Comparison of ENCODE assay signal across 26 cellular contexts in genomic region chr20:60845146-60845545, GRCh38.
"Had no signal": no experiment of that assay in that cellular context is flagged by ENCODE, and none has a peak within 500 bp of the region (broad histone marks: within the 10 kb centered on the region; RNA-seq: fewer than 3 reads in every experiment).

No MANE protein-coding gene starts in this region.

- ATAC-seq: psoas muscle; right cardiac atrium; right lobe of liver; stimulated activated effector memory CD8-positive, alpha-beta T cell treated with anti-CD3 and anti-CD28 coated beads, Interleukin-12 subunit alpha, Interleukin-12 subunit beta, amount 100 ng/mL, for 72 hours; stimulated activated naive B cell treated with anti-CD40 and anti-IgM and Interleukin-4, amounts not matched to agents 10 μg/mL and 1 μg/mL and 100 μg/mL, for 72 hours had no signal

- H3K27me3 ChIP-seq: neural progenitor cell, ovary, right lobe of liver, sigmoid colon, thyroid gland, tibial nerve, upper lobe of left lung, vagina had no signal

- H3K4me1 Mint-ChIP-seq: nephron; stimulated activated effector memory CD8-positive, alpha-beta T cell treated with anti-CD3 and anti-CD28 coated beads, Interleukin-12 subunit alpha, Interleukin-12 subunit beta, amount 100 ng/mL, for 72 hours; stimulated activated naive B cell treated with anti-CD40 and anti-IgM and Interleukin-4, amounts not matched to agents 10 μg/mL and 1 μg/mL and 100 μg/mL, for 72 hours had no signal

- H3K36me3 Mint-ChIP-seq: neural progenitor cell; stimulated activated effector memory CD8-positive, alpha-beta T cell treated with anti-CD3 and anti-CD28 coated beads, Interleukin-12 subunit alpha, Interleukin-12 subunit beta, amount 100 ng/mL, for 72 hours; stimulated activated naive B cell treated with anti-CD40 and anti-IgM and Interleukin-4, amounts not matched to agents 10 μg/mL and 1 μg/mL and 100 μg/mL, for 72 hours had no signal

- H3K27me3 Mint-ChIP-seq: stimulated activated naive B cell treated with anti-CD40 and anti-IgM and Interleukin-4, amounts not matched to agents 10 μg/mL and 1 μg/mL and 100 μg/mL, for 72 hours had no signal

- H3K4me3 ChIP-seq: neural progenitor cell, ovary, psoas muscle, right lobe of liver, sigmoid colon, stomach, thoracic aorta, thyroid gland, tibial nerve, upper lobe of left lung, vagina had no signal

- H3K4me3 Mint-ChIP-seq: nephron; neural progenitor cell; stimulated activated effector memory CD8-positive, alpha-beta T cell treated with anti-CD3 and anti-CD28 coated beads, Interleukin-12 subunit alpha, Interleukin-12 subunit beta, amount 100 ng/mL, for 72 hours; stimulated activated naive B cell treated with anti-CD40 and anti-IgM and Interleukin-4, amounts not matched to agents 10 μg/mL and 1 μg/mL and 100 μg/mL, for 72 hours; stimulated activated naive CD8-positive, alpha-beta T cell treated with anti-CD3 and anti-CD28 coated beads, Interleukin-15, Interleukin-2, amounts not matched to agents 100 ng/mL and 50 ng/mL, for 24 hours had no signal

- H3K9me3 Mint-ChIP-seq: neural progenitor cell; stimulated activated effector memory CD8-positive, alpha-beta T cell treated with anti-CD3 and anti-CD28 coated beads, Interleukin-12 subunit alpha, Interleukin-12 subunit beta, amount 100 ng/mL, for 72 hours; stimulated activated naive CD8-positive, alpha-beta T cell treated with anti-CD3 and anti-CD28 coated beads, Interleukin-15, Interleukin-2, amounts not matched to agents 100 ng/mL and 50 ng/mL, for 24 hours had no signal

- H3K36me3 ChIP-seq: neural progenitor cell, ovary, right lobe of liver, sigmoid colon, stomach, thoracic aorta, thyroid gland, tibial nerve, upper lobe of left lung, vagina had no signal

- H3K27ac Mint-ChIP-seq: nephron; neural progenitor cell; progenitor cell of endocrine pancreas; stimulated activated effector memory CD8-positive, alpha-beta T cell treated with anti-CD3 and anti-CD28 coated beads, Interleukin-12 subunit alpha, Interleukin-12 subunit beta, amount 100 ng/mL, for 72 hours; stimulated activated naive B cell treated with anti-CD40 and anti-IgM and Interleukin-4, amounts not matched to agents 10 μg/mL and 1 μg/mL and 100 μg/mL, for 72 hours; stimulated activated naive CD8-positive, alpha-beta T cell treated with anti-CD3 and anti-CD28 coated beads, Interleukin-15, Interleukin-2, amounts not matched to agents 100 ng/mL and 50 ng/mL, for 24 hours had no signal

- DNase-seq: occipital lobe; ovary; posterior cingulate gyrus; psoas muscle; right cardiac atrium; right lobe of liver; sigmoid colon; small intestine; stimulated activated CD4-positive, alpha-beta T cell treated with anti-CD3 and anti-CD28 coated beads, Interleukin-15, amount 100 ng/mL, for 24 hours; stimulated activated CD4-positive, alpha-beta T cell treated with anti-CD3 and anti-CD28 coated beads, Interleukin-2, amount 100 ng/mL, for 24 hours; stimulated activated CD4-positive, alpha-beta T cell treated with anti-CD3 and anti-CD28 coated beads, Interleukin-2, amount 100 ng/mL, for 48 hours; stimulated activated CD4-positive, alpha-beta T cell treated with anti-CD3 and anti-CD28 coated beads, Interleukin-4, amount 100 ng/mL, for 24 hours; stimulated activated naive B cell treated with anti-CD40 and anti-IgM and Interleukin-4, amounts not matched to agents 10 μg/mL and 1 μg/mL and 100 μg/mL, for 72 hours; stimulated activated naive CD4-positive, alpha-beta T cell treated with Interleukin-2 at 50 U/mL for 16 hours; stomach; thyroid gland; trophoblast cell; upper lobe of left lung had no signal

- H3K9me3 ChIP-seq: ovary, psoas muscle, right lobe of liver, sigmoid colon, stomach, thoracic aorta, thyroid gland, tibial nerve, upper lobe of left lung, vagina had no signal
